14 cellular contexts compared by ENCODE assay signal in the genomic region with DNA sequence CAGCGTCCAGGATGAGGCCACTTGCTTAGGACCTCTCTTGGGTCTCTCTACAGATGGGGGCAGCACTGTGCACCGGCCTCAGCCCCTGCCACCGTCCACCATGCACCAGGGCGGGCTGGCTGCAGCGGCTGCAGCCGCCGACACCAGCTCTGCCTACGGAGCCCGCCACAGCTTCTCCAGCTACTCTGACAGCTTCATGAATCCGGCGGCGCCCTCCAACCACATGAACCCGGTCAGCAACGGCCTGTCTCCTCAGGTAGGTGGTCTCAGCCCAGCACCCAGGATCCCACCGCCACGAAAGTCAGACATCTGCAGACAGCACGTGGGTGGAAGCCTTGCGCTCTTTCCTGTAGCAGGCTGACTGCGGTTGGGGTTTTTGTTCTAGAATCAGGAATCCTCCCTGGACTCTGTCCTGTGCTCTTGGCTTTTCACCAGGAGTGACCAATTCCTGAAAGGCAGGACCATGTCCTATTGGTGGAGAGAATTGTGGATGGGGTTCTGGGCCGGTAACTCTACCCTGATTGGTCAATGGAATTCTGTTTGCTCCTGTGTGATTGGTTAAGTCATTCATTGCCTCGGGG.
DNase-seq lines count a peak whose midpoint lies in the region; ATAC-seq and TF ChIP-seq lines count a peak whose summit lies in the region.
"Had no signal": no experiment of that assay in that cellular context is flagged by ENCODE, and none has a peak within 500 bp of the region (broad histone marks: within the 10 kb centered on the region; RNA-seq: fewer than 3 reads in every experiment).

No MANE protein-coding gene starts in this region.

- peaks cover 15% of the 10 kb centered on the region for H3K27me3 Mint-ChIP-seq in WTC11 (ENCODE audit: low read depth)

- DNase-seq in NCI-H82 (lab: John Stamatoyannopoulos, UW): peak; percentile 34
- DNase-seq in NCI-H82 treated with DMSO at 0.1 percent for 48 hours (lab: John Stamatoyannopoulos, UW; ENCODE audit: unreplicated experiment): no peak
- peak; percentile 55 for DNase-seq in WTC11 (ENCODE audit: low spot score)
- DNase-seq in iPS-NIHi7 (ENCODE audit: extremely low spot score): peak; percentile 86
- DNase-seq in superior temporal gyrus (ENCODE audit: extremely low spot score): peak; percentile 52
- DNase-seq in activated gamma-delta T cell (lab: John Stamatoyannopoulos, UW): no peak
- DNase-seq in HuH-7 (ENCODE audit: low spot score): no peak
- DNase-seq in NCI-H146 (lab: John Stamatoyannopoulos, UW): no peak
- DNase-seq: ACHN; activated CD4-positive, alpha-beta memory T cell treated with anti-CD3 and anti-CD28 coated beads for 36 hours; activated effector memory CD4-positive, alpha-beta T cell treated with anti-CD3 and anti-CD28 coated beads, Interleukin-2, amount 50 U/mL, for 16 hours; pancreas; PC-9 had no signal

- TF ChIP-seq CTCF in WTC11 (IDR thresholded peaks at IDR 0.05): no peak

- CTCF ChIA-PET in WTC11 (lab: Charles Lee): interaction anchor here (0.6 to 2.7 kb wide), 12 partner anchors 9 to 144 kb away, joined by 3 to 11 read pairs (median 3); no protein-coding TSS in a partner anchor

- H3K4me1 Mint-ChIP-seq in WTC11: no peaks in the 10 kb centered on the region
- H3K4me1 Mint-ChIP-seq: memory B cell had no signal

- no peaks in the 10 kb centered on the region for H3K36me3 Mint-ChIP-seq in WTC11
- H3K36me3 Mint-ChIP-seq: activated CD4-positive, alpha-beta memory T cell treated with anti-CD3 and anti-CD28 coated beads for 36 hours; memory B cell had no signal

- no peaks in the 10 kb centered on the region for H3K9me3 Mint-ChIP-seq in WTC11
- H3K9me3 Mint-ChIP-seq: activated CD4-positive, alpha-beta memory T cell treated with anti-CD3 and anti-CD28 coated beads for 36 hours; memory B cell had no signal

- POLR2A ChIA-PET in WTC11 (lab: Charles Lee): interaction anchor here (0.6 kb wide), 1 partner anchor 767 kb away, joined by 3 read pairs; no protein-coding TSS in a partner anchor

- no peak overlapping the region for H3K4me3 Mint-ChIP-seq in WTC11
- H3K4me3 Mint-ChIP-seq: activated CD4-positive, alpha-beta memory T cell treated with anti-CD3 and anti-CD28 coated beads for 36 hours; memory B cell had no signal

- no peak overlapping the region for H3K27ac Mint-ChIP-seq in WTC11
- H3K27ac Mint-ChIP-seq: activated CD4-positive, alpha-beta memory T cell treated with anti-CD3 and anti-CD28 coated beads for 36 hours; memory B cell had no signal

- peak; percentile 92 for ATAC-seq in WTC11
- ATAC-seq: pancreas had no signal

TF ChIP-seq in WTC11, 78 proteins besides CTCF, POLR2A, EP300 and RAD21:
- peak; percentile 47; the same call in 1 of the 2 replicates for TF ChIP-seq RELA (CRISPR knock-in tag; IDR thresholded peaks at IDR 0.05; ENCODE audit: borderline replicate concordance)
- TF ChIP-seq ATF6 (CRISPR knock-in tag; IDR thresholded peaks at IDR 0.05): no peak
- TF ChIP-seq NFYB (CRISPR knock-in tag; conservative IDR thresholded peaks at IDR 0.05; ENCODE audit: low read depth): peak; percentile 58
TF ChIP-seq in WTC11: peak in this region for 2.

Comparison
In these comparisons a context has a peak if more than half of its experiments do, and no peak if none do; other contexts are left out.
1. DNase-seq: peak in NCI-H82 (single experiment), WTC11 (single experiment), iPS-NIHi7 (single experiment) and superior temporal gyrus (single experiment); none in NCI-H82 treated with DMSO at 0.1 percent for 48 hours (single experiment), activated gamma-delta T cell (single experiment), HuH-7 (single experiment) and NCI-H146 (single experiment).